In the genomic region with DNA sequence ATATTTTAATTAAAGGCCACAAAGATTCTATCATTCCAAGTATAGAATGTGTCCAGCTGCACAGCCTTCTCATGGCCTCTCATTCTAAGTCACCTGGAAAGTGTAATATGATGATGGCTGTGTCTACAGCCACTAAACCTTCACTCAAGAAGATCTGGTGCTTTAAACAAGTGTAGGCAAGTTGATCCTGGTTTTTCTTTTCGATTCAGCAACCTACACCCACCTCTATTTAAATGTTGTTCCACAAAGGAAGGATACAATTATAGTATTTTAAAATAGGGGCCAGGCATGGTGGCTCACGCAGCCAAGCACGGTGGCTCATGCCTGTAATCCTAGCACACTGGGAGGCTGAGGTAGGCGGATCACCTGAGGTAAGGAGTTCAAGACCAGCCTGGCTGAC, we compare ENCODE assay signal across 17 cellular contexts.
"Had no signal": no experiment of that assay in that cellular context is flagged by ENCODE, and none has a peak within 500 bp of the region (broad histone marks: within the 10 kb centered on the region; RNA-seq: fewer than 3 reads in every experiment).

No MANE protein-coding gene starts in this region.

- H3K36me3 ChIP-seq: left lung, neutrophil, stomach had no signal

- H3K9me3 ChIP-seq: left lung, neutrophil, stomach had no signal

- H3K4me3 ChIP-seq: left lung, stomach had no signal

- H3K27ac ChIP-seq: left lung, neutrophil, parathyroid adenoma, stomach had no signal

- H3K27me3 ChIP-seq: left lung, neutrophil, stomach had no signal

- ATAC-seq: left lung; naive thymus-derived CD8-positive, alpha-beta T cell; WTC11 had no signal

- H3K4me1 ChIP-seq: parathyroid adenoma had no signal

- DNase-seq: activated CD4-positive, alpha-beta T cell treated with anti-CD3 and anti-CD28 coated beads, Interleukin-2, amount 10 ng/mL, durations not matched to agents 24 days and 14 days; activated CD8-positive, alpha-beta memory T cell treated with anti-CD3 and anti-CD28 coated beads for 24 hours; activated naive CD8-positive, alpha-beta T cell treated with anti-CD3 and anti-CD28 coated beads for 36 hours; amygdala; cerebellar nuclear complex; effector memory CD4-positive, alpha-beta T cell; islet precursor cell; left lung; mesenchymal stem cell; naive thymus-derived CD8-positive, alpha-beta T cell; stimulated activated CD4-positive, alpha-beta T cell treated with anti-CD3 and anti-CD28 coated beads, Interleukin-12 subunit alpha, Interleukin-12 subunit beta, amount 100 ng/mL, for 4 hours; stimulated activated CD4-positive, alpha-beta T cell treated with anti-CD3 and anti-CD28 coated beads, Interleukin-2, amount 100 ng/mL, for 24 hours; stomach; T-helper 2 cell had no signal
